26 cellular contexts compared by ENCODE assay signal in the genomic region with DNA sequence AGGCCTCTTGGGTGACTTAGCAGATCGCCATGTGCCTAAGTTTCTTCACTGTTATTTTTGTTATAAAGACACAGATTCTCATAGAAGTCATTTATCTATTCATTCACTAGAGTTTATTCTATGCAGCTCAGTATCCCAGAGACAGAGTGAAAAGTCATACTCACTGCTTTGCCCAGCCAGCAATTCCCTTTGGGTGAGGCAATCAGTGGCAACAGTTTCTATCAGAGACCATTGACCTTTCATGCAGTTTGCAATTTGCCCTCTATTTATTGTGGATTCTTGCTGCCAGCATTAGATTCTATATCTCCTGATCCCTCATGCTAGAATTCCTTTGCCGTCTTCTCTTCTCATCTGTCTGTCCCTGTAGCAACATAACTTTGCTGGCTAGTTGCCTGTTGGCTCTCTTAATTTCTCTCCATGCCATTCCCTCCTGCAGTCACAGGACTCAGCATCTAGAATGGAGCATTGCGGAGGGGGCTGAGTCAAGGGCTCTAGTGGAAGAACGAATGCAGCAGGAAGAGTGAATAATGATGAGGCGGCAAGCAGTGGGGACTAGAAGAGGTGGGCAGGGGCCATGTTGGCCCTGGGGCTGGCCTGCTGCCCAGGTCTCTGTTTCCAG. TPM values are rescaled to one million over a fixed set of nuclear protein-coding genes. Genes with fewer than 3 reads are reported as not detected.
"Had no signal": no experiment of that assay in that cellular context is flagged by ENCODE, and none has a peak within 500 bp of the region (broad histone marks: within the 10 kb centered on the region; RNA-seq: fewer than 3 reads in every experiment).

No MANE protein-coding gene starts in this region.

- H3K4me1 ChIP-seq: heart left ventricle, left ventricle myocardium inferior, prostate gland, tibial nerve, uterus had no signal

- DNase-seq: activated CD4-positive, alpha-beta T cell treated with anti-CD3 and anti-CD28 coated beads for 4 hours; activated CD8-positive, alpha-beta T cell treated with anti-CD3 and anti-CD28 coated beads for 36 hours; activated naive CD4-positive, alpha-beta T cell treated with Interleukin-2 at 50 U/mL for 16 hours; activated naive CD8-positive, alpha-beta T cell treated with anti-CD3 and anti-CD28 coated beads, Interleukin-2, amount 10 ng/mL, durations not matched to agents 7 days and 5 days; activated T-cell treated with anti-CD3 and anti-CD28 coated beads, Interleukin-2, amount 50 U/mL, for 1 hour; brain microvascular endothelial cell; dermis blood vessel endothelial cell; effector memory CD4-positive, alpha-beta T cell; heart left ventricle; kidney; left ventricle myocardium inferior; naive B cell; stimulated activated CD4-positive, alpha-beta T cell treated with anti-CD3 and anti-CD28 coated beads, Interleukin-12 subunit alpha, Interleukin-12 subunit beta, amount 100 ng/mL, for 4 hours; stimulated activated CD4-positive, alpha-beta T cell treated with anti-CD3 and anti-CD28 coated beads, Interleukin-1b, Interleukin-23, amount 100 ng/mL, for 48 hours; stimulated activated CD8-positive, alpha-beta memory T cell treated with anti-CD3 and anti-CD28 coated beads, Interleukin-4, amount 100 ng/mL, for 48 hours; stimulated activated naive CD8-positive, alpha-beta T cell treated with anti-CD3 and anti-CD28 coated beads, Interleukin-15, Interleukin-2, amounts not matched to agents 100 U/mL and 50 U/mL, for 24 hours; substantia nigra; SW 1271; uterus had no signal

- H3K36me3 ChIP-seq: brain microvascular endothelial cell, gastrocnemius medialis, heart left ventricle, left ventricle myocardium inferior, prostate gland, SJSA1, tibial nerve, uterus had no signal

- H3K4me3 ChIP-seq: gastrocnemius medialis, heart left ventricle, left ventricle myocardium inferior, prostate gland, SJSA1, tibial nerve, uterus had no signal

- H3K9me3 ChIP-seq: gastrocnemius medialis, heart left ventricle, prostate gland, SJSA1, tibial nerve, uterus had no signal

- H3K27ac ChIP-seq: brain microvascular endothelial cell, gastrocnemius medialis, heart left ventricle, left ventricle myocardium inferior, prostate gland, SJSA1, tibial nerve, uterus had no signal

- H3K27me3 ChIP-seq: brain microvascular endothelial cell, gastrocnemius medialis, SJSA1, tibial nerve, uterus had no signal

RNA-seq across cellular contexts. Expression of a gene that starts 12.2 kb away (rescaled TPM):
- total RNA-seq: dermis blood vessel endothelial cell, gastrocnemius medialis, heart left ventricle, left ventricle myocardium inferior, neural crest cell, omental fat pad, prostate gland, sciatic nerve, SJSA1 had no signal
- polyA plus RNA-seq: heart left ventricle had no signal
